In genomic region chr7:116525298-116525912, GRCh38 we compare ENCODE assay signal across 8 cellular contexts. TPM values are rescaled to one million over a fixed set of nuclear protein-coding genes. Genes with fewer than 3 reads are reported as not detected.
DNase-seq lines count a peak whose midpoint lies in the region; ATAC-seq and TF ChIP-seq lines count a peak whose summit lies in the region.

No MANE protein-coding gene starts in this region.

- peak overlapping the region; percentile 73 for H3K4ac ChIP-seq in mesendoderm (ENCODE audit: low read depth, low read length)

- H3K9me3 ChIP-seq in ectodermal cell (ENCODE audit: control insufficient read depth, low read length) = no peaks in the 10 kb centered on the region
- H3K9me3 ChIP-seq in thyroid gland = no peaks in the 10 kb centered on the region

- peaks cover 19% of the 10 kb centered on the region for H3K4me1 Mint-ChIP-seq in activated B cell treated with CpG ODN at 0.5 μM for 24 hours

- H3K27me3 Mint-ChIP-seq in activated B cell treated with CpG ODN at 0.5 μM for 24 hours = peaks cover 38% of the 10 kb centered on the region

- ATAC-seq in GM18502 (IDR thresholded peaks at IDR 0.05; ENCODE audit: poor library complexity, unreplicated experiment) = peak; percentile 41
- ATAC-seq in HG03175 (IDR thresholded peaks at IDR 0.05; ENCODE audit: unreplicated experiment) = peak; percentile 32
- peak; percentile 53 for ATAC-seq in activated B cell treated with CpG ODN at 0.5 μM for 24 hours (ENCODE audit: low read depth)

- H3K27ac ChIP-seq in ectodermal cell (ENCODE audit: insufficient read depth, low read depth, low read length, poor library complexity, severe bottlenecking) = no peak overlapping the region
- H3K27ac ChIP-seq in mesendoderm (ENCODE audit: low read depth, low read length) = peak overlapping the region; percentile 68
- H3K27ac ChIP-seq in thyroid gland = peak overlapping the region; percentile 96 to 99 (median 97)

- intact Hi-C loops in activated B cell treated with CpG ODN at 0.5 μM for 24 hours (cut with micrococcal nuclease) = loop anchor here (1.0 to 10.0 kb wide), 8 partner anchors 14 to 1601 kb away; partner anchors contain the start of genes CAPZA2, MDFIC and MET
- intact Hi-C loops in thyroid gland (cut with DNase I) = loop anchor here (5.0 to 10.0 kb wide), 2 partner anchors 171 to 253 kb away; no protein-coding TSS in a partner anchor

- H3K9ac ChIP-seq in mesendoderm (ENCODE audit: low read length) = peak overlapping the region; percentile 34

- no peak overlapping the region for H4K5ac ChIP-seq in mesendoderm (ENCODE audit: low read length)

- no peak overlapping the region for H2BK15ac ChIP-seq in mesendoderm (replicated peaks; ENCODE audit: low read depth)

- no peak overlapping the region for H3K23ac ChIP-seq in mesendoderm (ENCODE audit: low read length)

- H3K36me3 ChIP-seq in ectodermal cell (ENCODE audit: control insufficient read depth, insufficient read depth, low read length) (no peaks in the 10 kb centered on the region), mesendoderm (ENCODE audit: control insufficient read depth, insufficient read depth, low read length) (no peaks in the 10 kb centered on the region), thyroid gland (no peaks in the 10 kb centered on the region)

- DNase-seq in activated B cell treated with CpG ODN at 0.5 μM for 24 hours (no peak), mesendoderm (peak; percentile 57), thyroid gland (peak; percentile 73), COR-L47 (lab: John Stamatoyannopoulos, UW) (no peak), mucosa of gallbladder (ENCODE audit: low spot score) (no peak)

- peaks cover 7% of the 10 kb centered on the region for H3K36me3 Mint-ChIP-seq in activated B cell treated with CpG ODN at 0.5 μM for 24 hours (ENCODE audit: low read depth)

- no peak overlapping the region for H4K8ac ChIP-seq in mesendoderm (ENCODE audit: low read depth, low read length)

- 1% methylated on average over 36 of the region's 36 CpGs for WGBS in ectodermal cell, 2 experiments
- WGBS in mesendoderm (ENCODE audit: extremely low coverage, insufficient coverage, low lambda C conversion rate) = no CpG with 5 or more reads among the region's 36 CpGs
- 1% methylated on average over 35 to 36 of the region's 36 CpGs for WGBS in thyroid gland, 2 donors

- H3K4me3 Mint-ChIP-seq in activated B cell treated with CpG ODN at 0.5 μM for 24 hours = peak overlapping the region; percentile 90

- peak overlapping the region; percentile 87 for H3K56ac ChIP-seq in mesendoderm (ENCODE audit: low read length)

- TF ChIP-seq POLR2A in thyroid gland (IDR thresholded peaks at IDR 0.05) = no peak

- H3K27ac Mint-ChIP-seq in activated B cell treated with CpG ODN at 0.5 μM for 24 hours = peak overlapping the region; percentile 71

- H3K4me1 ChIP-seq in ectodermal cell (ENCODE audit: control insufficient read depth, insufficient read depth, low read length) (peaks cover 5% of the 10 kb centered on the region), mesendoderm (ENCODE audit: control insufficient read depth, low read depth, low read length) (no peaks in the 10 kb centered on the region), thyroid gland (peaks cover 28 to 44% of the 10 kb centered on the region in 2 donors)

- H3K4me2 ChIP-seq in mesendoderm (ENCODE audit: low read length) = peak overlapping the region; percentile 41

- TF ChIP-seq CTCF in activated B cell treated with CpG ODN at 0.5 μM for 24 hours (IDR thresholded peaks at IDR 0.05) (no peak), thyroid gland (IDR thresholded peaks at IDR 0.05) (peak in 3 of 6 experiments; percentile 21 to 26 (median 23))

- peaks cover 53% of the 10 kb centered on the region for H3K27me3 ChIP-seq in ectodermal cell (ENCODE audit: control insufficient read depth, insufficient read depth, low read length, poor library complexity, severe bottlenecking)
- H3K27me3 ChIP-seq in mesendoderm (ENCODE audit: insufficient read depth, low read length, poor library complexity) = no peaks in the 10 kb centered on the region
- no peaks in the 10 kb centered on the region for H3K27me3 ChIP-seq in thyroid gland

- H3K79me1 ChIP-seq in mesendoderm (ENCODE audit: low read length) = no peaks in the 10 kb centered on the region

- H3K4me3 ChIP-seq in ectodermal cell (ENCODE audit: insufficient read depth, low read depth, low read length) (peak overlapping the region; percentile 47), mesendoderm (ENCODE audit: low read length) (peak overlapping the region; percentile 9), thyroid gland (replicated peaks in 1 of 3) (peak overlapping the region; percentile 65 to 95 (median 69))

- no peak overlapping the region for H2BK5ac ChIP-seq in mesendoderm (ENCODE audit: low read length)

- no peak overlapping the region for H2BK120ac ChIP-seq in mesendoderm (ENCODE audit: low read depth, low read length)

- no peak overlapping the region for H2AK5ac ChIP-seq in mesendoderm (ENCODE audit: low read length)

- CTCF ChIA-PET in activated B cell treated with CpG ODN at 0.5 μM for 24 hours (lab: Charles Lee) = interaction anchor here (0.9 to 3.6 kb wide), 20 partner anchors 9 to 386 kb away, joined by 3 to 37 read pairs (median 5); no protein-coding TSS in a partner anchor

- peaks cover under 1% of the 10 kb centered on the region for H3K79me2 ChIP-seq in mesendoderm (ENCODE audit: control insufficient read depth, insufficient read depth, low read length)

- H3K9me3 Mint-ChIP-seq in activated B cell treated with CpG ODN at 0.5 μM for 24 hours = no peaks in the 10 kb centered on the region

- POLR2A ChIA-PET in activated B cell treated with CpG ODN at 0.5 μM for 24 hours (lab: Charles Lee) = interaction anchor here (0.9 kb wide), 1 partner anchor 315 kb away, joined by 3 read pairs; the partner anchor contains the start of gene TES

- H3K18ac ChIP-seq in mesendoderm (ENCODE audit: low read length) = peak overlapping the region; percentile 62

RNA-seq across cellular contexts. Expression of gene CAV1, which starts 0.6 kb away (rescaled TPM):
- total RNA-seq in activated B cell treated with CpG ODN at 0.5 μM for 24 hours (5.2 and 6.1 TPM in 2 replicates), thyroid gland (100 to 1,000 TPM; 301 to 490 (median 321) TPM), mucosa of gallbladder (239 TPM)
- polyA plus RNA-seq in ectodermal cell (2013, experiment 1 of 4) = 6.4 TPM
- 4.1 TPM for polyA plus RNA-seq in ectodermal cell (2013, experiment 2 of 4)
- polyA plus RNA-seq in ectodermal cell (2013, experiment 3 of 4) = 3.8 TPM
- polyA plus RNA-seq in ectodermal cell (2013, experiment 4 of 4) = 4.7 TPM
- 114 TPM for polyA plus RNA-seq in mesendoderm (2013, experiment 1 of 2)
- 115 TPM for polyA plus RNA-seq in mesendoderm (2013, experiment 2 of 2)

RNA-seq across cellular contexts. Expression of gene CAV2, which starts 25.9 kb away (rescaled TPM):
- total RNA-seq in activated B cell treated with CpG ODN at 0.5 μM for 24 hours = not detected in 2 replicates
- 0.37 TPM for polyA plus RNA-seq in ectodermal cell (2013, experiment 1 of 4)
- 0.44 TPM for polyA plus RNA-seq in ectodermal cell (2013, experiment 2 of 4)
- 1.0 TPM for polyA plus RNA-seq in ectodermal cell (2013, experiment 3 of 4)
- 1.2 TPM for polyA plus RNA-seq in ectodermal cell (2013, experiment 4 of 4)
- polyA plus RNA-seq in mesendoderm (2013, experiment 1 of 2) = 14.5 TPM
- 14.9 TPM for polyA plus RNA-seq in mesendoderm (2013, experiment 2 of 2)
- 100 to 1,000 TPM; 210 to 331 (median 239) TPM for total RNA-seq in thyroid gland
- total RNA-seq in mucosa of gallbladder = 91.3 TPM

Comparison
In these comparisons a context has a peak if more than half of its experiments do, and no peak if none do; other contexts are left out.
1. DNase-seq: peak in mesendoderm (single experiment) and thyroid gland (2 of 2); none in activated B cell treated with CpG ODN at 0.5 μM for 24 hours (single experiment), COR-L47 (single experiment) and mucosa of gallbladder (single experiment).
2. H3K4me3 ChIP-seq: peak in every context shown above with its lines; median percentile 69 in thyroid gland; 47 in ectodermal cell; 9 in mesendoderm.
3. RNA of gene CAV1, which starts 0.6 kb away (total RNA-seq): 301 to 490 TPM in thyroid gland and 239 TPM in mucosa of gallbladder (single experiment); 5.2 to 6.1 TPM in activated B cell treated with CpG ODN at 0.5 μM for 24 hours; every median in the first group is over 10 times any median in the second.
4. RNA of gene CAV2, which starts 25.9 kb away (total RNA-seq): 210 to 331 TPM in thyroid gland and 91.3 TPM in mucosa of gallbladder (single experiment); not detected in activated B cell treated with CpG ODN at 0.5 μM for 24 hours; every median in the first group is over 10 times any median in the second.
5. Peak in every context shown above with its lines, with median percentiles within 50 percentile points of each other: ATAC-seq.